In genomic region chr13:113848431-113849260, GRCh38 we compare ENCODE assay signal across 1 cellular context.
TF ChIP-seq lines count a peak whose summit lies in the region.

No MANE protein-coding gene starts in this region.

TF ChIP-seq in GM23338, 12 proteins besides CTCF, POLR2A, EP300 and RAD21 (continued from another document):
- TF ChIP-seq, protein P1, sequence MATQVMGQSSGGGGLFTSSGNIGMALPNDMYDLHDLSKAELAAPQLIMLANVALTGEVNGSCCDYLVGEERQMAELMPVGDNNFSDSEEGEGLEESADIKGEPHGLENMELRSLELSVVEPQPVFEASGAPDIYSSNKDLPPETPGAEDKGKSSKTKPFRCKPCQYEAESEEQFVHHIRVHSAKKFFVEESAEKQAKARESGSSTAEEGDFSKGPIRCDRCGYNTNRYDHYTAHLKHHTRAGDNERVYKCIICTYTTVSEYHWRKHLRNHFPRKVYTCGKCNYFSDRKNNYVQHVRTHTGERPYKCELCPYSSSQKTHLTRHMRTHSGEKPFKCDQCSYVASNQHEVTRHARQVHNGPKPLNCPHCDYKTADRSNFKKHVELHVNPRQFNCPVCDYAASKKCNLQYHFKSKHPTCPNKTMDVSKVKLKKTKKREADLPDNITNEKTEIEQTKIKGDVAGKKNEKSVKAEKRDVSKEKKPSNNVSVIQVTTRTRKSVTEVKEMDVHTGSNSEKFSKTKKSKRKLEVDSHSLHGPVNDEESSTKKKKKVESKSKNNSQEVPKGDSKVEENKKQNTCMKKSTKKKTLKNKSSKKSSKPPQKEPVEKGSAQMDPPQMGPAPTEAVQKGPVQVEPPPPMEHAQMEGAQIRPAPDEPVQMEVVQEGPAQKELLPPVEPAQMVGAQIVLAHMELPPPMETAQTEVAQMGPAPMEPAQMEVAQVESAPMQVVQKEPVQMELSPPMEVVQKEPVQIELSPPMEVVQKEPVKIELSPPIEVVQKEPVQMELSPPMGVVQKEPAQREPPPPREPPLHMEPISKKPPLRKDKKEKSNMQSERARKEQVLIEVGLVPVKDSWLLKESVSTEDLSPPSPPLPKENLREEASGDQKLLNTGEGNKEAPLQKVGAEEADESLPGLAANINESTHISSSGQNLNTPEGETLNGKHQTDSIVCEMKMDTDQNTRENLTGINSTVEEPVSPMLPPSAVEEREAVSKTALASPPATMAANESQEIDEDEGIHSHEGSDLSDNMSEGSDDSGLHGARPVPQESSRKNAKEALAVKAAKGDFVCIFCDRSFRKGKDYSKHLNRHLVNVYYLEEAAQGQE (IDR thresholded peaks at IDR 0.05; ENCODE audit: unreplicated experiment) = no peak
- TF ChIP-seq, protein P2, sequence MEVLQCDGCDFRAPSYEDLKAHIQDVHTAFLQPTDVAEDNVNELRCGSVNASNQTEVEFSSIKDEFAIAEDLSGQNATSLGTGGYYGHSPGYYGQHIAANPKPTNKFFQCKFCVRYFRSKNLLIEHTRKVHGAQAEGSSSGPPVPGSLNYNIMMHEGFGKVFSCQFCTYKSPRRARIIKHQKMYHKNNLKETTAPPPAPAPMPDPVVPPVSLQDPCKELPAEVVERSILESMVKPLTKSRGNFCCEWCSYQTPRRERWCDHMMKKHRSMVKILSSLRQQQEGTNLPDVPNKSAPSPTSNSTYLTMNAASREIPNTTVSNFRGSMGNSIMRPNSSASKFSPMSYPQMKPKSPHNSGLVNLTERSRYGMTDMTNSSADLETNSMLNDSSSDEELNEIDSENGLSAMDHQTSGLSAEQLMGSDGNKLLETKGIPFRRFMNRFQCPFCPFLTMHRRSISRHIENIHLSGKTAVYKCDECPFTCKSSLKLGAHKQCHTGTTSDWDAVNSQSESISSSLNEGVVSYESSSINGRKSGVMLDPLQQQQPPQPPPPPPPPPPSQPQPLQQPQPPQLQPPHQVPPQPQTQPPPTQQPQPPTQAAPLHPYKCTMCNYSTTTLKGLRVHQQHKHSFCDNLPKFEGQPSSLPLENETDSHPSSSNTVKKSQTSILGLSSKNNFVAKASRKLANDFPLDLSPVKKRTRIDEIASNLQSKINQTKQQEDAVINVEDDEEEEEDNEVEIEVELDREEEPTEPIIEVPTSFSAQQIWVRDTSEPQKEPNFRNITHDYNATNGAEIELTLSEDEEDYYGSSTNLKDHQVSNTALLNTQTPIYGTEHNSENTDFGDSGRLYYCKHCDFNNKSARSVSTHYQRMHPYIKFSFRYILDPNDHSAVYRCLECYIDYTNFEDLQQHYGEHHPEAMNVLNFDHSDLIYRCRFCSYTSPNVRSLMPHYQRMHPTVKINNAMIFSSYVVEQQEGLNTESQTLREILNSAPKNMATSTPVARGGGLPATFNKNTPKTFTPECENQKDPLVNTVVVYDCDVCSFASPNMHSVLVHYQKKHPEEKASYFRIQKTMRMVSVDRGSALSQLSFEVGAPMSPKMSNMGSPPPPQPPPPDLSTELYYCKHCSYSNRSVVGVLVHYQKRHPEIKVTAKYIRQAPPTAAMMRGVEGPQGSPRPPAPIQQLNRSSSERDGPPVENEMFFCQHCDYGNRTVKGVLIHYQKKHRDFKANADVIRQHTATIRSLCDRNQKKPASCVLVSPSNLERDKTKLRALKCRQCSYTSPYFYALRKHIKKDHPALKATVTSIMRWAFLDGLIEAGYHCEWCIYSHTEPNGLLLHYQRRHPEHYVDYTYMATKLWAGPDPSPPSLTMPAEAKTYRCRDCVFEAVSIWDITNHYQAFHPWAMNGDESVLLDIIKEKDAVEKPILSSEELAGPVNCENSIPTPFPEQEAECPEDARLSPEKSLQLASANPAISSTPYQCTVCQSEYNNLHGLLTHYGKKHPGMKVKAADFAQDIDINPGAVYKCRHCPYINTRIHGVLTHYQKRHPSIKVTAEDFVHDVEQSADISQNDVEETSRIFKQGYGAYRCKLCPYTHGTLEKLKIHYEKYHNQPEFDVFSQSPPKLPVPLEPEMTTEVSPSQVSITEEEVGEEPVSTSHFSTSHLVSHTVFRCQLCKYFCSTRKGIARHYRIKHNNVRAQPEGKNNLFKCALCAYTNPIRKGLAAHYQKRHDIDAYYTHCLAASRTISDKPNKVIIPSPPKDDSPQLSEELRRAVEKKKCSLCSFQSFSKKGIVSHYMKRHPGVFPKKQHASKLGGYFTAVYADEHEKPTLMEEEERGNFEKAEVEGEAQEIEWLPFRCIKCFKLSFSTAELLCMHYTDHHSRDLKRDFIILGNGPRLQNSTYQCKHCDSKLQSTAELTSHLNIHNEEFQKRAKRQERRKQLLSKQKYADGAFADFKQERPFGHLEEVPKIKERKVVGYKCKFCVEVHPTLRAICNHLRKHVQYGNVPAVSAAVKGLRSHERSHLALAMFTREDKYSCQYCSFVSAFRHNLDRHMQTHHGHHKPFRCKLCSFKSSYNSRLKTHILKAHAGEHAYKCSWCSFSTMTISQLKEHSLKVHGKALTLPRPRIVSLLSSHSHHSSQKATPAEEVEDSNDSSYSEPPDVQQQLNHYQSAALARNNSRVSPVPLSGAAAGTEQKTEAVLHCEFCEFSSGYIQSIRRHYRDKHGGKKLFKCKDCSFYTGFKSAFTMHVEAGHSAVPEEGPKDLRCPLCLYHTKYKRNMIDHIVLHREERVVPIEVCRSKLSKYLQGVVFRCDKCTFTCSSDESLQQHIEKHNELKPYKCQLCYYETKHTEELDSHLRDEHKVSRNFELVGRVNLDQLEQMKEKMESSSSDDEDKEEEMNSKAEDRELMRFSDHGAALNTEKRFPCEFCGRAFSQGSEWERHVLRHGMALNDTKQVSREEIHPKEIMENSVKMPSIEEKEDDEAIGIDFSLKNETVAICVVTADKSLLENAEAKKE (CRISPR knock-in tag; IDR thresholded peaks at IDR 0.05) = no peak
- no peak for TF ChIP-seq NANOG (IDR thresholded peaks at IDR 0.05; ENCODE audit: borderline replicate concordance)
- TF ChIP-seq ZNF114 (CRISPR knock-in tag; IDR thresholded peaks at IDR 0.05) = no peak
- TF ChIP-seq CREB1 (CRISPR knock-in tag; IDR thresholded peaks at IDR 0.05; ENCODE audit: low read depth) = no peak
- TF ChIP-seq ZNF331 (CRISPR knock-in tag; IDR thresholded peaks at IDR 0.05; ENCODE audit: low read depth) = no peak
- no peak for TF ChIP-seq EZH2phosphoT487 (IDR thresholded peaks at IDR 0.05; ENCODE audit: unreplicated experiment)
- no peak for TF ChIP-seq JUNB (IDR thresholded peaks at IDR 0.05; ENCODE audit: unreplicated experiment)
- no peak for TF ChIP-seq STAT1 (IDR thresholded peaks at IDR 0.05; ENCODE audit: unreplicated experiment)
- TF ChIP-seq POLR2AphosphoS5 (IDR thresholded peaks at IDR 0.05; ENCODE audit: low read depth) = no peak
